In genomic region chr3:55427739-55428138, GRCh38 we compare ENCODE assay signal across 18 cellular contexts. TPM values are rescaled to one million over a fixed set of nuclear protein-coding genes. Genes with fewer than 3 reads are reported as not detected.
DNase-seq lines count a peak whose midpoint lies in the region; ATAC-seq and TF ChIP-seq lines count a peak whose summit lies in the region.
"Had no signal": no experiment of that assay in that cellular context is flagged by ENCODE, and none has a peak within 500 bp of the region (broad histone marks: within the 10 kb centered on the region; RNA-seq: fewer than 3 reads in every experiment).

No MANE protein-coding gene starts in this region.

- H3K4me1 ChIP-seq in PC-3 (ENCODE audit: insufficient read depth, low read length) (no peaks in the 10 kb centered on the region), hepatocyte (ENCODE audit: insufficient read depth) (no peaks in the 10 kb centered on the region), trophoblast cell (ENCODE audit: control insufficient read depth in 1 of 2, insufficient read depth in 2 of 2, low read length in 2 of 2) (peaks cover 3 to 9% of the 10 kb centered on the region in 2 experiments)
- H3K4me1 ChIP-seq: BE2C, Caco-2 had no signal

- H3K9ac ChIP-seq in PC-3 (ENCODE audit: low read length), result no peak overlapping the region
- H3K9ac ChIP-seq in trophoblast cell (ENCODE audit: low read length), result no peak overlapping the region

- H2BK12ac ChIP-seq in trophoblast cell (ENCODE audit: low read length), result no peak overlapping the region

- H3K23ac ChIP-seq in trophoblast cell (ENCODE audit: low read length), result no peak overlapping the region

- H3K79me1 ChIP-seq in trophoblast cell (ENCODE audit: low read length), result peaks cover 6% of the 10 kb centered on the region

- ATAC-seq in PC-3 (no peak), HG03196 (IDR thresholded peaks at IDR 0.05; ENCODE audit: unreplicated experiment) (no peak)
- ATAC-seq: HCT116 had no signal

- 30% methylated on average over 5 of the region's 5 CpGs for WGBS in hepatocyte (ENCODE audit: low lambda C conversion rate, missing lambda C conversion rate)
- no CpG with 5 or more reads among the region's 5 CpGs for WGBS in trophoblast cell (ENCODE audit: extremely low coverage, insufficient coverage, insufficient read length)

- DNase-seq in EH (ENCODE audit: low read depth) (peak; percentile 12), PC-3 (peak; percentile 64), hepatocyte (ENCODE audit: low spot score) (no peak), trophoblast cell (peak in 1 of 2 donors; percentile 53), COLO668 (lab: John Stamatoyannopoulos, UW; ENCODE audit: unreplicated experiment) (no peak), Ammon's horn (ENCODE audit: low spot score) (no peak)
- DNase-seq: BE2C; C1 segment of cervical spinal cord; Caco-2; CD4-positive, CD25-positive, alpha-beta regulatory T cell; CD8-positive, alpha-beta memory T cell; GF-D8; GOT3; H7; HFFc6 had no signal

- H4K20me1 ChIP-seq in PC-3 (ENCODE audit: low read length), result no peaks in the 10 kb centered on the region
- H4K20me1 ChIP-seq in hepatocyte (ENCODE audit: insufficient read depth, poor library complexity, severe bottlenecking), result no peaks in the 10 kb centered on the region

- no peak overlapping the region for H4K12ac ChIP-seq in trophoblast cell (ENCODE audit: low read depth, low read length)

- H2BK120ac ChIP-seq in trophoblast cell (ENCODE audit: insufficient read depth, low read length, poor library complexity), result no peak overlapping the region

- CTCF ChIA-PET in PC-3 (lab: Charles Lee), result no interaction called here

- H4K8ac ChIP-seq in trophoblast cell (ENCODE audit: low read depth, low read length), result no peak overlapping the region

- POLR2A ChIA-PET in PC-3 (lab: Charles Lee; ENCODE audit: unreplicated experiment), result no interaction called here

- H2BK5ac ChIP-seq in trophoblast cell (ENCODE audit: low read depth, low read length, poor library complexity), result no peak overlapping the region

- H3K18ac ChIP-seq in trophoblast cell (ENCODE audit: low read length), result no peak overlapping the region

- intact Hi-C loops in PC-3 (cut with micrococcal nuclease), result no loop called here

- no peak overlapping the region for H3K4me3 ChIP-seq in PC-3 (ENCODE audit: low read length)
- H3K4me3 ChIP-seq in hepatocyte, result no peak overlapping the region
- no peak overlapping the region for H3K4me3 ChIP-seq in trophoblast cell (ENCODE audit: low read depth, low read length)

- H3K9me2 ChIP-seq in PC-3 (replicated peaks; ENCODE audit: low read length) (no peaks in the 10 kb centered on the region), hepatocyte (replicated peaks; ENCODE audit: insufficient read depth) (no peaks in the 10 kb centered on the region)

- no peak overlapping the region for H2AK5ac ChIP-seq in trophoblast cell (ENCODE audit: low read length)

- H2AFZ ChIP-seq in PC-3 (ENCODE audit: low read length), result no peak overlapping the region
- H2AFZ ChIP-seq in hepatocyte, result no peak overlapping the region
- H2AFZ ChIP-seq in trophoblast cell (ENCODE audit: insufficient read depth, low read length, poor library complexity), result no peak overlapping the region

- H3K36me3 ChIP-seq in PC-3 (ENCODE audit: low read depth, low read length), result no peaks in the 10 kb centered on the region
- H3K36me3 ChIP-seq in hepatocyte (replicated peaks; ENCODE audit: insufficient read depth, low read depth), result no peaks in the 10 kb centered on the region
- no peaks in the 10 kb centered on the region for H3K36me3 ChIP-seq in trophoblast cell (ENCODE audit: control insufficient read depth in 1 of 2, insufficient read depth in 2 of 2, low read length in 2 of 2)
- H3K36me3 ChIP-seq: BE2C had no signal

- H3K9me3 ChIP-seq in PC-3 (ENCODE audit: low read length) (no peaks in the 10 kb centered on the region), hepatocyte (ENCODE audit: low read depth) (no peaks in the 10 kb centered on the region), trophoblast cell (ENCODE audit: insufficient read depth, low read depth, low read length) (no peaks in the 10 kb centered on the region)
- H3K9me3 ChIP-seq: BE2C, Caco-2 had no signal

- no TSS peak for BruUV-seq in PC-3 (replicated peaks; lab: Mats Ljungman, UMichigan)

- H3K4me2 ChIP-seq in PC-3 (ENCODE audit: low read length), result no peak overlapping the region
- no peak overlapping the region for H3K4me2 ChIP-seq in hepatocyte
- no peak overlapping the region for H3K4me2 ChIP-seq in trophoblast cell (ENCODE audit: low read length)

- no peaks in the 10 kb centered on the region for H3K79me2 ChIP-seq in PC-3 (ENCODE audit: low read length)
- no peaks in the 10 kb centered on the region for H3K79me2 ChIP-seq in hepatocyte
- no peaks in the 10 kb centered on the region for H3K79me2 ChIP-seq in trophoblast cell (ENCODE audit: control insufficient read depth, insufficient read depth, low read length, poor library complexity)

- H3K27ac ChIP-seq in PC-3 (ENCODE audit: low read length) (no peak overlapping the region), hepatocyte (peak overlapping the region; percentile 12), trophoblast cell (ENCODE audit: low read depth, low read length) (peak overlapping the region; percentile 68)

- no peak overlapping the region for H4K91ac ChIP-seq in trophoblast cell (ENCODE audit: low read depth, low read length)

- no peak overlapping the region for H3K14ac ChIP-seq in trophoblast cell (ENCODE audit: low read length)

- H3F3A ChIP-seq in PC-3 (ENCODE audit: low read length, unreplicated experiment), result no peaks in the 10 kb centered on the region

- H3K4ac ChIP-seq in trophoblast cell (ENCODE audit: low read depth, low read length), result no peak overlapping the region

- TF ChIP-seq CTCF in PC-3 (conservative IDR thresholded peaks at IDR 0.05; ENCODE audit: low read depth, low read length), result no peak
- TF ChIP-seq CTCF in hepatocyte (IDR thresholded peaks at IDR 0.05; ENCODE audit: poor library complexity), result no peak

- H3K27me3 ChIP-seq in PC-3 (ENCODE audit: low read length) (no peaks in the 10 kb centered on the region), hepatocyte (no peaks in the 10 kb centered on the region), trophoblast cell (ENCODE audit: insufficient read depth, low read length) (no peaks in the 10 kb centered on the region)
- H3K27me3 ChIP-seq: BE2C had no signal

RNA-seq across cellular contexts. Expression of gene WNT5A, which starts 59.4 kb away (rescaled TPM):
- total RNA-seq in PC-3 (2014; rRNA removed), result 21.8 and 28.5 TPM in 2 replicates
- total RNA-seq in hepatocyte, result 96.0 and 129 TPM in 2 replicates
- polyA plus RNA-seq in hepatocyte, result 24.3 and 31.6 TPM in 2 replicates
- polyA plus RNA-seq in trophoblast cell (2013), result 23.1 and 23.3 TPM in 2 replicates
- total RNA-seq: CD4-positive, CD25-positive, alpha-beta regulatory T cell; CD8-positive, alpha-beta memory T cell; HT-29 had no signal
- polyA plus RNA-seq: CD4-positive, CD25-positive, alpha-beta regulatory T cell; CD8-positive, alpha-beta memory T cell had no signal

Comparison
In these comparisons a context has a peak if more than half of its experiments do, and no peak if none do; other contexts are left out.
1. DNase-seq: peak in EH (single experiment) and PC-3 (single experiment); none in hepatocyte (single experiment), COLO668 (single experiment) and Ammon's horn (single experiment).